Comparison of ENCODE assay signal across 20 cellular contexts in genomic region chr5:16570121-16570815, GRCh38. TPM values are rescaled to one million over a fixed set of nuclear protein-coding genes. Genes with fewer than 3 reads are reported as not detected.
DNase-seq lines count a peak whose midpoint lies in the region; ATAC-seq and TF ChIP-seq lines count a peak whose summit lies in the region.
"Had no signal": no experiment of that assay in that cellular context is flagged by ENCODE, and none has a peak within 500 bp of the region (broad histone marks: within the 10 kb centered on the region; RNA-seq: fewer than 3 reads in every experiment).

No MANE protein-coding gene starts in this region.

- H3K9me2 ChIP-seq in OCI-LY7 (ENCODE audit: insufficient read depth, low read length): no peaks in the 10 kb centered on the region

- no peak overlapping the region for H3K4me2 ChIP-seq in OCI-LY7 (ENCODE audit: low read length)
- H3K4me2 ChIP-seq: PC-9 had no signal

- H3K9me3 ChIP-seq in OCI-LY7 (ENCODE audit: low read length): no peaks in the 10 kb centered on the region
- H3K9me3 ChIP-seq: body of pancreas, stomach, uterus had no signal

- DNase-seq in AG10803 (ENCODE audit: low read depth): peak; percentile 38
- peak; percentile 88 for DNase-seq in HS-5 (ENCODE audit: low read depth)
- DNase-seq in cardiac fibroblast (ENCODE audit: low read depth in 2 of 2): peak; percentile 45 to 77
- DNase-seq in iris pigment epithelial cell (ENCODE audit: low read depth): peak; percentile 45
- DNase-seq in NCI-H1417 (lab: John Stamatoyannopoulos, UW): no peak
- DNase-seq in OCI-LY7 (ENCODE audit: low spot score): no peak
- DNase-seq: activated CD4-positive, alpha-beta T cell treated with anti-CD3 and anti-CD28 coated beads, Interleukin-2, amount 10 ng/mL, durations not matched to agents 24 days and 14 days; activated CD8-positive, alpha-beta memory T cell treated with anti-CD3 and anti-CD28 coated beads, Interleukin-2, amount 50 U/mL, for 48 hours; activated gamma-delta T cell treated with Interleukin-2 at 50 U/mL for 16 hours; body of pancreas; GDM1; Karpas-422; NCI-H1105; PC-9; stomach; uterus had no signal

- no peaks in the 10 kb centered on the region for H3K79me2 ChIP-seq in OCI-LY7 (ENCODE audit: insufficient read depth, low read depth, low read length)

- H2AFZ ChIP-seq in OCI-LY7 (ENCODE audit: low read length): no peak overlapping the region
- H2AFZ ChIP-seq: PC-9 had no signal

- no peaks in the 10 kb centered on the region for H4K20me1 ChIP-seq in OCI-LY7 (ENCODE audit: insufficient read depth, low read length)

- TF ChIP-seq CTCF in AG10803 (conservative IDR thresholded peaks at IDR 0.05; ENCODE audit: low read length) (no peak), cardiac fibroblast (IDR thresholded peaks at IDR 0.05; ENCODE audit: low read depth, low read length) (no peak), OCI-LY7 (conservative IDR thresholded peaks at IDR 0.05; ENCODE audit: low read length) (no peak)

- H3K36me3 ChIP-seq in OCI-LY7 (ENCODE audit: insufficient read depth, low read length): no peaks in the 10 kb centered on the region
- H3K36me3 ChIP-seq: stomach, uterus had no signal

- no TSS peak for BruUV-seq in OCI-LY7 (replicated peaks; lab: Mats Ljungman, UMichigan)

- CTCF ChIA-PET in OCI-LY7 (lab: Charles Lee; ENCODE audit: unreplicated experiment): interaction anchor here (0.6 kb wide), 1 partner anchor 26 kb away, joined by 3 read pairs; no protein-coding TSS in a partner anchor

- H3K4me1 ChIP-seq in OCI-LY7 (ENCODE audit: insufficient read depth, low read length, poor library complexity, severe bottlenecking): no peaks in the 10 kb centered on the region
- H3K4me1 ChIP-seq: uterus had no signal

- ATAC-seq in HG02840 (IDR thresholded peaks at IDR 0.05; ENCODE audit: low FRiP score, unreplicated experiment) (no peak), GM19324 (IDR thresholded peaks at IDR 0.05; ENCODE audit: low FRiP score, unreplicated experiment) (no peak)
- ATAC-seq: body of pancreas, esophagus mucosa had no signal

- intact Hi-C loops in OCI-LY7 (cut with micrococcal nuclease; ENCODE audit: unreplicated experiment): no loop called here

- no peak overlapping the region for H3K4me3 ChIP-seq in AG10803 (ENCODE audit: low read length)
- no peak overlapping the region for H3K4me3 ChIP-seq in cardiac fibroblast (replicated peaks in 1 of 2; ENCODE audit: low read depth in 2 of 2, low read length in 2 of 2)
- no peak overlapping the region for H3K4me3 ChIP-seq in OCI-LY7 (ENCODE audit: low read depth, low read length, poor library complexity, severe bottlenecking)
- H3K4me3 ChIP-seq: body of pancreas, PC-9, stomach, uterus had no signal

- POLR2A ChIA-PET in OCI-LY7 (lab: Charles Lee): interaction anchor here (0.7 to 1.9 kb wide), 3 partner anchors 11 to 22 kb away, joined by 3 to 8 read pairs (median 3); no protein-coding TSS in a partner anchor

- no peak overlapping the region for H3K27ac ChIP-seq in OCI-LY7 (ENCODE audit: low read depth, low read length, poor library complexity, severe bottlenecking)
- H3K27ac ChIP-seq: body of pancreas, PC-9, stomach, uterus had no signal

RNA-seq across cellular contexts. Expression of gene RETREG1, which starts 46.5 kb away (rescaled TPM):
- 2.4 TPM in 1 of 2 replicates, not detected in the other for total RNA-seq in OCI-LY7 (2014; rRNA removed; shearing (Covaris generic))
- total RNA-seq in OCI-LY7 (2022): 1.1 and 2.6 TPM in 2 replicates
- total RNA-seq: dermis microvascular lymphatic vessel endothelial cell had no signal

Comparison
In these comparisons a context has a peak if more than half of its experiments do, and no peak if none do; other contexts are left out.
1. DNase-seq: peak in AG10803 (single experiment), HS-5 (single experiment), cardiac fibroblast (2 of 2) and iris pigment epithelial cell (single experiment); none in NCI-H1417 (0 of 3) and OCI-LY7 (single experiment).